In the genomic region with DNA sequence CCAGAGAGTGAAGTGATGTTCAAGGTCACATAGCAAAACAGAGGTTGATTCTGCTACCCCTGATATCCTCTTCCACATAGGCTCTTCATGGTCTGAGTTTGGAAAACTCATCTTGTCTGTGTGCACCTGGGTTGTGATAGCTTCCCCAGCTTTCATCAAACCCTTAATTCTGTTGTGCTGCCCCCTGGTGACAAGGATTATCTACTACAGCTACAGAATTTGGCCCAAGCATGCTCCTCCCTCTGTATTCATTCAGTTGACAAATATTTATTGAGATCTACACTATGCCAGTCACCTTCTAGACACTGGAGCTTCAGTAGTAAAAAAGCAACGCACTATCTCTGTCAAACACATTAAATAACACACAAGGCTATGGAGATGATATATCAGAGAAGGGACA, we compare ENCODE assay signal across 8 cellular contexts. TPM values are rescaled to one million over a fixed set of nuclear protein-coding genes. Genes with fewer than 3 reads are reported as not detected.
DNase-seq lines count a peak whose midpoint lies in the region; ATAC-seq and TF ChIP-seq lines count a peak whose summit lies in the region.

No MANE protein-coding gene starts in this region.

- no peak overlapping the region for H3K4me3 Mint-ChIP-seq in Caco-2 (ENCODE audit: unreplicated experiment)
- H3K4me3 Mint-ChIP-seq in naive thymus-derived CD4-positive, alpha-beta T cell: no peak overlapping the region

- H3K27ac Mint-ChIP-seq in Caco-2 (ENCODE audit: unreplicated experiment): no peak overlapping the region
- no peak overlapping the region for H3K27ac Mint-ChIP-seq in naive thymus-derived CD4-positive, alpha-beta T cell

- no peak overlapping the region for H3K27ac ChIP-seq in naive thymus-derived CD4-positive, alpha-beta T cell (ENCODE audit: low read depth, low read length)
- no peak overlapping the region for H3K27ac ChIP-seq in testis

- intact Hi-C loops in Caco-2 (cut with micrococcal nuclease; ENCODE audit: unreplicated experiment): loop anchor here (1.0 to 2.0 kb wide), 5 partner anchors 50 to 347 kb away; partner anchors contain the start of genes PKIB and SMPDL3A
- intact Hi-C loops in naive thymus-derived CD4-positive, alpha-beta T cell (cut with micrococcal nuclease): loop anchor here (1.0 to 10.0 kb wide), 5 partner anchors 95 to 1405 kb away; partner anchors contain the start of genes GJA1 (in 1 of the 2) and SERINC1 (in 1 of the 2)
- intact Hi-C loops in testis (cut with DNase I; ENCODE audit: low total_unique reads): loop anchor here (5.0 kb wide), 1 partner anchor 107 kb away; no protein-coding TSS in a partner anchor

- no peak for TF ChIP-seq POLR2A in testis (IDR thresholded peaks at IDR 0.05)

- H3K4me1 Mint-ChIP-seq in Caco-2 (ENCODE audit: low read depth, unreplicated experiment): peaks cover 10% of the 10 kb centered on the region
- H3K4me1 Mint-ChIP-seq in naive thymus-derived CD4-positive, alpha-beta T cell: no peaks in the 10 kb centered on the region

- TF ChIP-seq CTCF in Caco-2 (IDR thresholded peaks at IDR 0.05; ENCODE audit: insufficient read depth in 1 of 2, low read depth in 1 of 2, low read length in 1 of 2, severe bottlenecking in 1 of 2, unreplicated experiment in 1 of 2) (peak; percentile 58 to 68), epithelial cell of esophagus (IDR thresholded peaks at IDR 0.05; ENCODE audit: insufficient read depth, low read depth, low read length, missing control alignments) (peak; percentile 76), testis (IDR thresholded peaks at IDR 0.05) (peak in 2 of 3 experiments; percentile 70 to 73)

- CTCF ChIA-PET in Caco-2 (lab: Charles Lee): interaction anchor here (0.6 to 2.7 kb wide), 12 partner anchors 15 to 348 kb away, joined by 3 to 51 read pairs (median 5); partner anchors contain the start of genes PKIB and SMPDL3A
- CTCF ChIA-PET in naive thymus-derived CD4-positive, alpha-beta T cell (lab: Charles Lee): interaction anchor here (0.6 to 2.0 kb wide), 4 partner anchors 8 to 109 kb away, joined by 3 to 8 read pairs (median 4); no protein-coding TSS in a partner anchor

- H3K4me3 ChIP-seq in Caco-2 (ENCODE audit: low read depth, low read length): no peak overlapping the region
- H3K4me3 ChIP-seq in epithelial cell of esophagus (ENCODE audit: low read length): no peak overlapping the region
- H3K4me3 ChIP-seq in naive thymus-derived CD4-positive, alpha-beta T cell (ENCODE audit: low read length): no peak overlapping the region
- no peak overlapping the region for H3K4me3 ChIP-seq in testis

- no TSS peak for BruUV-seq in Caco-2 (replicated peaks; lab: Mats Ljungman, UMichigan)

- H3K36me3 ChIP-seq in Caco-2 (ENCODE audit: control insufficient read depth, insufficient read depth, low read length): no peaks in the 10 kb centered on the region
- no peaks in the 10 kb centered on the region for H3K36me3 ChIP-seq in naive thymus-derived CD4-positive, alpha-beta T cell (ENCODE audit: control insufficient read depth in 2 of 3, insufficient read depth in 3 of 3, low read length in 3 of 3)
- H3K36me3 ChIP-seq in testis (ENCODE audit: low read depth, missing control alignments): no peaks in the 10 kb centered on the region

- H3K9me3 ChIP-seq in Caco-2 (no peaks in the 10 kb centered on the region), testis (no peaks in the 10 kb centered on the region)
- no peaks in the 10 kb centered on the region for H3K9me3 ChIP-seq in naive thymus-derived CD4-positive, alpha-beta T cell (ENCODE audit: control insufficient read depth in 2 of 3, low read length in 3 of 3)

- no peaks in the 10 kb centered on the region for H3K9me3 Mint-ChIP-seq in Caco-2 (ENCODE audit: unreplicated experiment)
- H3K9me3 Mint-ChIP-seq in naive thymus-derived CD4-positive, alpha-beta T cell: no peaks in the 10 kb centered on the region

- no peaks in the 10 kb centered on the region for H3K36me3 Mint-ChIP-seq in Caco-2 (ENCODE audit: insufficient read depth, unreplicated experiment)
- no peaks in the 10 kb centered on the region for H3K36me3 Mint-ChIP-seq in naive thymus-derived CD4-positive, alpha-beta T cell

- H3K4me1 ChIP-seq in Caco-2: peaks cover 9% of the 10 kb centered on the region
- no peaks in the 10 kb centered on the region for H3K4me1 ChIP-seq in naive thymus-derived CD4-positive, alpha-beta T cell (ENCODE audit: control insufficient read depth in 2 of 2, insufficient read depth in 2 of 2, low read length in 2 of 2)
- H3K4me1 ChIP-seq in testis: no peaks in the 10 kb centered on the region

- POLR2A ChIA-PET in Caco-2 (lab: Charles Lee): no interaction called here
- POLR2A ChIA-PET in naive thymus-derived CD4-positive, alpha-beta T cell (lab: Charles Lee): no interaction called here

- ATAC-seq in GM19324 (IDR thresholded peaks at IDR 0.05; ENCODE audit: low FRiP score, unreplicated experiment) (peak; percentile 83), HG03432 (IDR thresholded peaks at IDR 0.05; ENCODE audit: unreplicated experiment) (peak; percentile 87)
- ATAC-seq in naive thymus-derived CD4-positive, alpha-beta T cell: peak; percentile 79

- no peaks in the 10 kb centered on the region for H3K27me3 Mint-ChIP-seq in Caco-2 (ENCODE audit: insufficient read depth, unreplicated experiment)
- H3K27me3 Mint-ChIP-seq in naive thymus-derived CD4-positive, alpha-beta T cell: peaks cover 2 to 26% (median 9%) of the 10 kb centered on the region in 5 donors

- H3K27me3 ChIP-seq in Caco-2 (replicated peaks; ENCODE audit: control insufficient read depth, insufficient read depth, low read length): no peaks in the 10 kb centered on the region
- no peaks in the 10 kb centered on the region for H3K27me3 ChIP-seq in naive thymus-derived CD4-positive, alpha-beta T cell (ENCODE audit: control insufficient read depth in 2 of 2, insufficient read depth in 2 of 2, low read length in 2 of 2)
- H3K27me3 ChIP-seq in testis: no peaks in the 10 kb centered on the region

- WGBS in testis, 2 donors: 14 to 36% methylated on average over 1 of the region's 1 CpG

- DNase-seq in Caco-2 (peak; percentile 61 to 81), NCI-H526 treated with DMSO at 0.1 percent for 48 hours (lab: John Stamatoyannopoulos, UW) (peak; percentile 30), epithelial cell of esophagus (ENCODE audit: low read depth) (peak; percentile 72), testis (peak; percentile 68)
- peak; percentile 30 to 57 for DNase-seq in activated CD4-positive, alpha-beta T cell treated with anti-CD3 and anti-CD28 coated beads, Interleukin-2, amount 50 U/mL, for 48 hours
- peak in 7 of 9 donors; percentile 18 to 47 (median 36) for DNase-seq in naive thymus-derived CD4-positive, alpha-beta T cell

RNA-seq across cellular contexts. Expression of gene SMPDL3A, which starts 50.4 kb away (rescaled TPM):
- total RNA-seq in Caco-2 (2022) (20.4 and 21.7 TPM in 2 replicates), testis (1 to 10 TPM; 3.9 TPM)
- 1 to 10 TPM in 2 of 5 experiments, under 1 TPM in 3; 0.24 to 6.3 (median 0.32) TPM for total RNA-seq in naive thymus-derived CD4-positive, alpha-beta T cell
- polyA plus RNA-seq in naive thymus-derived CD4-positive, alpha-beta T cell: not detected
- polyA plus RNA-seq in testis (ENCODE audit: insufficient read depth, low read depth, low replicate concordance): 3.6 TPM

RNA-seq across cellular contexts. Expression of gene FABP7, which starts 60.0 kb away (rescaled TPM):
- total RNA-seq in Caco-2 (2022) (0.63 TPM in 1 of 2 replicates, not detected in the other), testis (not detected)
- not detected for total RNA-seq in naive thymus-derived CD4-positive, alpha-beta T cell
- polyA plus RNA-seq in naive thymus-derived CD4-positive, alpha-beta T cell: not detected
- polyA plus RNA-seq in testis (ENCODE audit: insufficient read depth, low read depth, low replicate concordance): not detected
